In the genomic region with DNA sequence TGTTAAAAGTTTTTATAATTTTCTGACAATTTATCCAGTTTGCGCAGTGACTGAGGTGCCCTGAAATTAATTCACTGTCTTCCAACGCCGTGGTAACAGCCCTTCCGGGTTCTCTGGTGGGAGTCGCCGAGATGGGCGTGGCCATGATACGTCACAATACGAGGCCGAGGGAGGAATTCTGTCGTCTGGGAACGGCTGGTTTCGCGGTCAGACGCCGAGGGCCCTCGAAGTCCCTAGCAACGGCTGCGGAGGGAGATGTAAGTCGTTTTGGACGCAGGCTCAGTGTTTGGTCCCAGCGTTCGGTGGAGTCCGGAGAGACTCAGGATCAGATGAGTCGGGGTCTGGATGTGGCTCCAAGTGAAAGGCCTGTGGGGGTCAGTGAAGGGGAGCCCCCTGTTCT, we compare ENCODE assay signal across 12 cellular contexts. TPM values are rescaled to one million over a fixed set of nuclear protein-coding genes. Genes with fewer than 3 reads are reported as not detected.
DNase-seq lines count a peak whose midpoint lies in the region; ATAC-seq and TF ChIP-seq lines count a peak whose summit lies in the region.
"Had no signal": no experiment of that assay in that cellular context is flagged by ENCODE, and none has a peak within 500 bp of the region (broad histone marks: within the 10 kb centered on the region; RNA-seq: fewer than 3 reads in every experiment).

No MANE protein-coding gene starts in this region.

- H3K4me3 ChIP-seq in GM23338: no peak overlapping the region
- peak overlapping the region; percentile 13 for H3K4me3 ChIP-seq in epithelial cell of esophagus (ENCODE audit: low read length)
- H3K4me3 ChIP-seq in CD4-positive, alpha-beta memory T cell (ENCODE audit: low read length in 2 of 2): no peak overlapping the region

- no peaks in the 10 kb centered on the region for H3K4me1 Mint-ChIP-seq in GM23338
- no peaks in the 10 kb centered on the region for H3K4me1 Mint-ChIP-seq in CD4-positive, alpha-beta memory T cell
- H3K4me1 Mint-ChIP-seq: mesothelial cell of epicardium had no signal

- no peaks in the 10 kb centered on the region for H3K4me1 ChIP-seq in GM23338 (ENCODE audit: insufficient read depth)
- no peaks in the 10 kb centered on the region for H3K4me1 ChIP-seq in CD4-positive, alpha-beta memory T cell (ENCODE audit: insufficient read depth, low read length)
- H3K4me1 ChIP-seq: upper lobe of left lung had no signal

- intact Hi-C loops in CD4-positive, alpha-beta memory T cell (cut with micrococcal nuclease): no loop called here

- no peak for ATAC-seq in GM23338
- ATAC-seq in HG03520 (IDR thresholded peaks at IDR 0.05; ENCODE audit: unreplicated experiment): no peak
- ATAC-seq: esophagus mucosa had no signal

- H3K9me3 Mint-ChIP-seq in GM23338: peaks cover 90% of the 10 kb centered on the region
- peaks cover 0 to 90% (median 84%) of the 10 kb centered on the region in 8 donors for H3K9me3 Mint-ChIP-seq in CD4-positive, alpha-beta memory T cell

- no peak overlapping the region for H2AFZ ChIP-seq in GM23338

- H3F3A ChIP-seq in GM23338 (replicated peaks; ENCODE audit: low read depth): 0 out of 2 replicates have a peak, but pooled peaks cover 3% of the 10 kb centered on the region

- H3K79me2 ChIP-seq in GM23338 (replicated peaks; ENCODE audit: insufficient read depth): no peaks in the 10 kb centered on the region; the same call in 1 of the 2 replicates

- no peaks in the 10 kb centered on the region for H4K20me1 ChIP-seq in GM23338 (replicated peaks; ENCODE audit: insufficient read depth)

- H3K36me3 Mint-ChIP-seq in GM23338 (ENCODE audit: low read depth): peaks cover 87% of the 10 kb centered on the region
- H3K36me3 Mint-ChIP-seq in CD4-positive, alpha-beta memory T cell: peaks cover 31 to 51% of the 10 kb centered on the region in 2 donors

- peaks cover 4% of the 10 kb centered on the region for H3K27me3 Mint-ChIP-seq in GM23338 (ENCODE audit: insufficient read depth, low read depth, poor library complexity)
- no peaks in the 10 kb centered on the region for H3K27me3 Mint-ChIP-seq in CD4-positive, alpha-beta memory T cell
- H3K27me3 Mint-ChIP-seq: activated naive CD8-positive, alpha-beta T cell had no signal

- no peak overlapping the region for H3K4me2 ChIP-seq in GM23338

- no peak overlapping the region for H3K27ac ChIP-seq in GM23338 (ENCODE audit: low read depth)
- no peak overlapping the region for H3K27ac ChIP-seq in CD4-positive, alpha-beta memory T cell (ENCODE audit: low read depth, low read length)
- H3K27ac ChIP-seq: upper lobe of left lung had no signal

- no peak overlapping the region for H3K27ac Mint-ChIP-seq in GM23338
- H3K27ac Mint-ChIP-seq in CD4-positive, alpha-beta memory T cell: no peak overlapping the region
- H3K27ac Mint-ChIP-seq: activated naive CD8-positive, alpha-beta T cell; mesothelial cell of epicardium had no signal

- TF ChIP-seq CTCF in GM23338 (conservative IDR thresholded peaks at IDR 0.05; ENCODE audit: low read depth in 2 of 2) (no peak), epithelial cell of esophagus (IDR thresholded peaks at IDR 0.05; ENCODE audit: insufficient read depth, low read depth, low read length, missing control alignments) (no peak)

- H3K27me3 ChIP-seq in GM23338 (ENCODE audit: insufficient read depth): 0 out of 2 replicates have a peak, but pooled peaks cover 4% of the 10 kb centered on the region
- H3K27me3 ChIP-seq in CD4-positive, alpha-beta memory T cell (ENCODE audit: insufficient read depth, low read length): no peaks in the 10 kb centered on the region
- H3K27me3 ChIP-seq: upper lobe of left lung had no signal

- H3K9me3 ChIP-seq in CD4-positive, alpha-beta memory T cell (ENCODE audit: control insufficient read depth in 1 of 2, low read length in 2 of 2): peaks cover 30 to 62% of the 10 kb centered on the region in 2 donors

- DNase-seq in GM23338 (ENCODE audit: low spot score) (peak; percentile 13), epithelial cell of esophagus (ENCODE audit: low read depth) (no peak), putamen (ENCODE audit: low spot score) (peak; percentile 20), 8988T (no peak)
- DNase-seq in CD4-positive, alpha-beta memory T cell: no peak
- DNase-seq: DMS79, NCI-H2081 had no signal

- CTCF ChIA-PET in CD4-positive, alpha-beta memory T cell (lab: Charles Lee; ENCODE audit: partially characterized antibody): no interaction called here

- peaks cover 39% of the 10 kb centered on the region for H3K36me3 ChIP-seq in GM23338 (ENCODE audit: insufficient read depth)
- H3K36me3 ChIP-seq in CD4-positive, alpha-beta memory T cell (ENCODE audit: insufficient read depth, low read length): peaks cover 6% of the 10 kb centered on the region

- H3K9me2 ChIP-seq in GM23338 (ENCODE audit: insufficient read depth): 0 out of 2 replicates have a peak, but pooled peaks cover 4% of the 10 kb centered on the region

- H3K4me3 Mint-ChIP-seq in GM23338: no peak overlapping the region; the same call in 2 of the 3 replicates
- H3K4me3 Mint-ChIP-seq in CD4-positive, alpha-beta memory T cell: no peak overlapping the region
- H3K4me3 Mint-ChIP-seq: activated naive CD8-positive, alpha-beta T cell; mesothelial cell of epicardium had no signal

- POLR2A ChIA-PET in CD4-positive, alpha-beta memory T cell (lab: Charles Lee; ENCODE audit: partially characterized antibody): no interaction called here

TF ChIP-seq in GM23338, 12 proteins besides CTCF, POLR2A, EP300 and RAD21 (continues in another document):
- TF ChIP-seq, protein P1, sequence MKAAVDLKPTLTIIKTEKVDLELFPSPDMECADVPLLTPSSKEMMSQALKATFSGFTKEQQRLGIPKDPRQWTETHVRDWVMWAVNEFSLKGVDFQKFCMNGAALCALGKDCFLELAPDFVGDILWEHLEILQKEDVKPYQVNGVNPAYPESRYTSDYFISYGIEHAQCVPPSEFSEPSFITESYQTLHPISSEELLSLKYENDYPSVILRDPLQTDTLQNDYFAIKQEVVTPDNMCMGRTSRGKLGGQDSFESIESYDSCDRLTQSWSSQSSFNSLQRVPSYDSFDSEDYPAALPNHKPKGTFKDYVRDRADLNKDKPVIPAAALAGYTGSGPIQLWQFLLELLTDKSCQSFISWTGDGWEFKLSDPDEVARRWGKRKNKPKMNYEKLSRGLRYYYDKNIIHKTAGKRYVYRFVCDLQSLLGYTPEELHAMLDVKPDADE (IDR thresholded peaks at IDR 0.05): no peak
- no peak for TF ChIP-seq ZNF114 (CRISPR knock-in tag; IDR thresholded peaks at IDR 0.05)
- no peak for TF ChIP-seq ZNF331 (CRISPR knock-in tag; IDR thresholded peaks at IDR 0.05; ENCODE audit: low read depth)
- TF ChIP-seq EZH2 (IDR thresholded peaks at IDR 0.05; ENCODE audit: low read depth, unreplicated experiment): no peak

RNA-seq across cellular contexts. Expression of gene ZNF613, which starts 21.7 kb away (rescaled TPM):
- 11.6 and 18.1 TPM in 2 replicates for total RNA-seq in GM23338 (2014; rRNA removed; shearing (Covaris generic))
- 6.0 and 13.8 TPM in 2 replicates for polyA plus RNA-seq in GM23338 (2016; fragmentation: Nextera tagmentation; extraction: Ambion mirVana)
- total RNA-seq in CD4-positive, alpha-beta memory T cell: 1 to 10 TPM; 8.0 to 8.9 TPM
- 1 to 10 TPM; 3.9 to 5.8 TPM for polyA plus RNA-seq in CD4-positive, alpha-beta memory T cell

RNA-seq across cellular contexts. Expression of gene ZNF350, which starts 37.7 kb away (rescaled TPM):
- total RNA-seq in GM23338 (2014; rRNA removed; shearing (Covaris generic)): 5.6 and 5.8 TPM in 2 replicates
- polyA plus RNA-seq in GM23338 (2016; fragmentation: Nextera tagmentation; extraction: Ambion mirVana): 3.6 and 7.6 TPM in 2 replicates
- total RNA-seq in CD4-positive, alpha-beta memory T cell: 10 to 100 TPM; 37.0 to 38.9 TPM
- polyA plus RNA-seq in CD4-positive, alpha-beta memory T cell: 10 to 100 TPM; 22.4 to 24.9 TPM

RNA-seq across cellular contexts. Expression of gene ZNF649, which starts 44.2 kb away (rescaled TPM):
- 68.9 and 75.5 TPM in 2 replicates for total RNA-seq in GM23338 (2014; rRNA removed; shearing (Covaris generic))
- 29.2 and 40.6 TPM in 2 replicates for polyA plus RNA-seq in GM23338 (2016; fragmentation: Nextera tagmentation; extraction: Ambion mirVana)
- 10 to 100 TPM; 28.6 to 30.8 TPM for total RNA-seq in CD4-positive, alpha-beta memory T cell
- polyA plus RNA-seq in CD4-positive, alpha-beta memory T cell: 10 to 100 TPM in 1 of 2 donors, 1 to 10 TPM in 1; 3.6 to 10.2 TPM

RNA-seq across cellular contexts. Expression of gene ZNF615, which starts 59.0 kb away (rescaled TPM):
- total RNA-seq in GM23338 (2014; rRNA removed; shearing (Covaris generic)): 11.0 and 11.4 TPM in 2 replicates
- 3.7 and 4.5 TPM in 2 replicates for polyA plus RNA-seq in GM23338 (2016; fragmentation: Nextera tagmentation; extraction: Ambion mirVana)
- 10 to 100 TPM; 21.5 to 22.4 TPM for total RNA-seq in CD4-positive, alpha-beta memory T cell
- 10 to 100 TPM in 1 of 2 donors, 1 to 10 TPM in 1; 6.5 to 10.3 TPM for polyA plus RNA-seq in CD4-positive, alpha-beta memory T cell

Comparison
In these comparisons a context has a peak if more than half of its experiments do, and no peak if none do; other contexts are left out.
1. DNase-seq: peak in GM23338 (single experiment) and putamen (single experiment); none in epithelial cell of esophagus (single experiment), CD4-positive, alpha-beta memory T cell (0 of 5) and 8988T (single experiment).